Comparison of ENCODE assay signal across 8 cellular contexts in the genomic region with DNA sequence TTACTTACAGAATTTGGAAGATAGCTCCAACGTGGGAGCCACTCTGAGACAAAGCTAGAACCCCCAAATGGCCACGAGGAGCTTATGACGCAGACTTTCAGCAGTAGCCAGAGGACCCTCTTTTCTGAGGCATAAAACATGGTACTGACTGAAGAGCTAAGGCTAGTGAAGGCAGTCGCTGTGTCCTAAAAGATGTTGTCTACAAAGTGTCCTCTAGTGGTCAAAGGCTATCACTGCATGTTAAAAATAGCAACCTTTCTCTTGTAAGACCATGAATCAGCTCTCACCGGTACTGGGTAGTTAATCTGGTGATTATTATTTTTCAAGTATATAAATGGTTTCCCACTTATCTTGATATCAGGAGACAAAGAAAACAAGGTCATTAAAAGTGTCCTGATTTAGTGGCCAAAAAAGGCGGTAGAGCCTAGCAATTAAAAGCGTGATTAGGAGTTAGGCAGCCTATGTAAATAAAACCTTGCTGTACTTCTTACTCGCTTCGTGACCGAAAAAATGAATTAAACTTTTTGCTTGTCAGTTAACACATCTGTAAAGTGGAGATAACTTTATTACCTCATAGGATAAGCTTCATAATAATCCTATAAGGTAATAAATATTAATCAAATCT. TPM values are rescaled to one million over a fixed set of nuclear protein-coding genes. Genes with fewer than 3 reads are reported as not detected.
A peak's percentile ranks its signal among the peaks of the same experiment; 100 is the strongest.
DNase-seq lines count a peak whose midpoint lies in the region; ATAC-seq and TF ChIP-seq lines count a peak whose summit lies in the region.

No MANE protein-coding gene starts in this region.

- H3K9me2 ChIP-seq in DOHH2 (replicated peaks; ENCODE audit: control insufficient read depth, low read length) = no peaks in the 10 kb centered on the region

- no peaks in the 10 kb centered on the region for H3K27me3 ChIP-seq in DOHH2 (ENCODE audit: control insufficient read depth, low read length)
- no peaks in the 10 kb centered on the region for H3K27me3 ChIP-seq in ascending aorta

- H3K9me3 Mint-ChIP-seq in stimulated activated naive CD8-positive, alpha-beta T cell treated with anti-CD3 and anti-CD28 coated beads, Interleukin-15, amount 100 ng/mL, for 72 hours = no peaks in the 10 kb centered on the region

- ATAC-seq in GM19467 (IDR thresholded peaks at IDR 0.05; ENCODE audit: unreplicated experiment) = peak; percentile 96
- ATAC-seq in HG03439 (IDR thresholded peaks at IDR 0.05; ENCODE audit: unreplicated experiment) = peak; percentile 97
- peak; percentile 66 for ATAC-seq in stimulated activated naive CD8-positive, alpha-beta T cell treated with anti-CD3 and anti-CD28 coated beads, Interleukin-15, amount 100 ng/mL, for 72 hours

- H3K27ac ChIP-seq in DOHH2 (ENCODE audit: low read depth, low read length) (no peak overlapping the region), ascending aorta (no peak overlapping the region)

- no peaks in the 10 kb centered on the region for H4K20me1 ChIP-seq in DOHH2 (ENCODE audit: control insufficient read depth, insufficient read depth, low read depth, low read length)

- no peaks in the 10 kb centered on the region for H3F3A ChIP-seq in DOHH2 (ENCODE audit: control insufficient read depth, insufficient read depth)

- DNase-seq in NCI-H446 (lab: John Stamatoyannopoulos, UW) (peak; percentile 26 to 80), ascending aorta (ENCODE audit: low spot score in 2 of 2) (no peak), iPS DF 4.7 (ENCODE audit: extremely low read depth, low spot score) (peak; percentile 84)
- peak; percentile 4 to 9 for DNase-seq in stimulated activated naive CD8-positive, alpha-beta T cell treated with anti-CD3 and anti-CD28 coated beads, Interleukin-15, amount 100 ng/mL, for 72 hours
- no peak for DNase-seq in activated CD4-positive, alpha-beta T cell treated with anti-CD3 and anti-CD28 coated beads, Interleukin-2, amount 50 U/mL, for 48 hours

- no peaks in the 10 kb centered on the region for H3K4me1 ChIP-seq in DOHH2 (ENCODE audit: control insufficient read depth, low read length)
- peaks cover 0 to 4% of the 10 kb centered on the region in 2 donors for H3K4me1 ChIP-seq in ascending aorta

- H3K36me3 ChIP-seq in DOHH2 (ENCODE audit: control insufficient read depth, low read length) = no peaks in the 10 kb centered on the region
- no peaks in the 10 kb centered on the region for H3K36me3 ChIP-seq in ascending aorta

- no peaks in the 10 kb centered on the region for H3K9me3 ChIP-seq in DOHH2 (ENCODE audit: control insufficient read depth, insufficient read depth, low read length)
- H3K9me3 ChIP-seq in ascending aorta = no peaks in the 10 kb centered on the region

- H3K4me2 ChIP-seq in DOHH2 (ENCODE audit: low read length) = no peak overlapping the region

- H3K4me3 ChIP-seq in DOHH2 (ENCODE audit: low read length) = no peak overlapping the region
- H3K4me3 ChIP-seq in ascending aorta = no peak overlapping the region

- no peaks in the 10 kb centered on the region for H3K4me1 Mint-ChIP-seq in stimulated activated naive CD8-positive, alpha-beta T cell treated with anti-CD3 and anti-CD28 coated beads, Interleukin-15, amount 100 ng/mL, for 72 hours

- H3K27me3 Mint-ChIP-seq in stimulated activated naive CD8-positive, alpha-beta T cell treated with anti-CD3 and anti-CD28 coated beads, Interleukin-15, amount 100 ng/mL, for 72 hours = peaks cover 16% of the 10 kb centered on the region

- H3K4me3 Mint-ChIP-seq in stimulated activated naive CD8-positive, alpha-beta T cell treated with anti-CD3 and anti-CD28 coated beads, Interleukin-15, amount 100 ng/mL, for 72 hours = no peak overlapping the region

- intact Hi-C loops in ascending aorta (cut with DNase I) = loop anchor here (1.0 kb wide), 1 partner anchor 175 kb away; no protein-coding TSS in a partner anchor

- TF ChIP-seq CTCF in DOHH2 (IDR thresholded peaks at IDR 0.05; ENCODE audit: low read depth, low read length, poor library complexity, severe bottlenecking) (peak; percentile 75), ascending aorta (IDR thresholded peaks at IDR 0.05) (peak; percentile 37 to 74 (median 71))

- no peak overlapping the region for H3K27ac Mint-ChIP-seq in stimulated activated naive CD8-positive, alpha-beta T cell treated with anti-CD3 and anti-CD28 coated beads, Interleukin-15, amount 100 ng/mL, for 72 hours

- H3K79me2 ChIP-seq in DOHH2 (ENCODE audit: control insufficient read depth, low read length) = no peaks in the 10 kb centered on the region

RNA-seq across cellular contexts. Expression of a gene that starts 47.0 kb away (rescaled TPM):
- 1.5 TPM for total RNA-seq in ascending aorta

Comparison
In these comparisons a context has a peak if more than half of its experiments do, and no peak if none do; other contexts are left out.
1. DNase-seq: peak in NCI-H446 (2 of 2), iPS DF 4.7 (single experiment) and stimulated activated naive CD8-positive, alpha-beta T cell treated with anti-CD3 and anti-CD28 coated beads, Interleukin-15, amount 100 ng/mL, for 72 hours (2 of 2); none in ascending aorta (0 of 2) and activated CD4-positive, alpha-beta T cell treated with anti-CD3 and anti-CD28 coated beads, Interleukin-2, amount 50 U/mL, for 48 hours (0 of 2).
2. Peak in every context shown above with its lines, with median percentiles within 50 percentile points of each other: ATAC-seq.